In the genomic region with DNA sequence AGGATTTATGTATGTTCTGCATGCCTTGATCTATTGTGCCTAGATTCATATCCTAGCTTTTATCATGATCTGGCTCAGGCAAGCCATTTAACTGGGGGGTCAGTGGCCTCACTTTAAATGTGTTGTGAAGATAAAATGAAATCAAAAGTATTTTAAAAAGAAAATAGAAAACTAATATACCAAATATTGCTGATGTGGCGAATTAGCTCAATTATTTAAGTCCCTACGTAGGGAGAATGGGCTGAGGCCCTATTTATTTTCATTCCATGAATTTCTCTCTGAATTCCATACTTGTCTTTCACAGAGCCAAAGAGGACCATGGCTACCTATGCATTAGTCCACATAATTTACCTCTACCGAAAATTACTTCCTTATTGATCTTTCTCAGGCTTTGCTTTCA, we compare ENCODE assay signal across 8 cellular contexts. TPM values are rescaled to one million over a fixed set of nuclear protein-coding genes. Genes with fewer than 3 reads are reported as not detected.
DNase-seq lines count a peak whose midpoint lies in the region; ATAC-seq, FAIRE-seq and TF ChIP-seq lines count a peak whose summit lies in the region.

No MANE protein-coding gene starts in this region.

- CTCF ChIA-PET in HepG2 (lab: Yijun Ruan, JAX; ENCODE audit: low intra/inter-chr PET ratio, low total read pairs), result no interaction called here

- H3K4me3 ChIP-seq in cardiac muscle cell (peak overlapping the region; percentile 57), right atrium auricular region (no peak overlapping the region), adipocyte (ENCODE audit: low read length) (peak overlapping the region; percentile 91), HepG2 (replicated peaks in 1 of 3; ENCODE audit: insufficient read depth in 1 of 3, low read depth in 2 of 3, low read length in 3 of 3) (peak overlapping the region; percentile 68 to 83 (median 81); a peak in 5 of 6 replicates)

- peaks cover 11% of the 10 kb centered on the region for H3K9me3 Mint-ChIP-seq in type B pancreatic cell

- no peak for ATAC-seq in HepG2
- no peak for ATAC-seq in GM18870 (IDR thresholded peaks at IDR 0.05; ENCODE audit: unreplicated experiment)

- H3K9ac ChIP-seq in adipocyte (ENCODE audit: low read length) (peak overlapping the region; percentile 86), HepG2 (ENCODE audit: insufficient read depth, low read depth, low read length) (peak overlapping the region; percentile 77; the same call in 1 of the 2 replicates)

- DNase-seq in cardiac muscle cell (ENCODE audit: low read depth in 1 of 2, low spot score in 1 of 2) (no peak), right atrium auricular region (ENCODE audit: low spot score) (no peak), adipocyte (ENCODE audit: low read depth) (no peak), HepG2 (ENCODE audit: low spot score) (no peak), type B pancreatic cell (ENCODE audit: extremely low spot score, unreplicated experiment) (no peak), Kasumi-1 (lab: John Stamatoyannopoulos, UW) (no peak), HK-2 (ENCODE audit: unreplicated experiment) (no peak)

- no peak for TF ChIP-seq POLR2A in HepG2 (IDR thresholded peaks at IDR 0.05; ENCODE audit: insufficient read depth in 1 of 2, low read depth in 2 of 2, low read length in 2 of 2)

- peak overlapping the region; percentile 97 for H3K4me3 Mint-ChIP-seq in type B pancreatic cell

- no peaks in the 10 kb centered on the region for H3K36me3 ChIP-seq in cardiac muscle cell
- H3K36me3 ChIP-seq in right atrium auricular region, result no peaks in the 10 kb centered on the region
- no peaks in the 10 kb centered on the region for H3K36me3 ChIP-seq in adipocyte (ENCODE audit: control insufficient read depth, insufficient read depth, low read length, severe bottlenecking)
- H3K36me3 ChIP-seq in HepG2 (replicated peaks in 1 of 2; ENCODE audit: control insufficient read depth in 1 of 2, insufficient read depth in 2 of 2, low read length in 2 of 2), result no peaks in the 10 kb centered on the region

- H3K27me3 ChIP-seq in cardiac muscle cell (no peaks in the 10 kb centered on the region), right atrium auricular region (no peaks in the 10 kb centered on the region), adipocyte (replicated peaks; ENCODE audit: control insufficient read depth, insufficient read depth, low read length) (no peaks in the 10 kb centered on the region), HepG2 (ENCODE audit: control insufficient read depth in 1 of 2, insufficient read depth in 2 of 2, low read length in 2 of 2) (no peaks in the 10 kb centered on the region)

- TSS peak; percentile 44 for BruUV-seq in HepG2 (replicated peaks; lab: Mats Ljungman, UMichigan)

- WGBS in HepG2 (ENCODE audit: low lambda C conversion rate), result 32% methylated on average over 3 of the region's 3 CpGs

- peaks cover 18% of the 10 kb centered on the region for H3K4me1 ChIP-seq in cardiac muscle cell (ENCODE audit: low read depth)
- peaks cover 0 to 9% of the 10 kb centered on the region in 2 donors for H3K4me1 ChIP-seq in right atrium auricular region
- H3K4me1 ChIP-seq in adipocyte (ENCODE audit: control insufficient read depth, insufficient read depth, low read length), result peaks cover 15% of the 10 kb centered on the region
- H3K4me1 ChIP-seq in HepG2 (ENCODE audit: insufficient read depth, low read length), result peaks cover 42% of the 10 kb centered on the region

- no peak overlapping the region for H2AFZ ChIP-seq in HepG2 (ENCODE audit: low read length)

- TF ChIP-seq CTCF in cardiac muscle cell (IDR thresholded peaks at IDR 0.05; ENCODE audit: low read depth, low read length) (no peak), right atrium auricular region (IDR thresholded peaks at IDR 0.05) (no peak), HepG2 (CRISPR knock-in tag; IDR thresholded peaks at IDR 0.05) (no peak), type B pancreatic cell (conservative IDR thresholded peaks at IDR 0.05) (no peak)

- H3K4me2 ChIP-seq in HepG2 (ENCODE audit: low read depth, low read length), result peak overlapping the region; percentile 89

- intact Hi-C loops in HepG2 (cut with micrococcal nuclease; ENCODE audit: unreplicated experiment), result loop anchor here (5.0 kb wide), 1 partner anchor 910 kb away; a partner anchor contains a TSS

- TF ChIP-seq RAD21 in HepG2 (CRISPR knock-in tag; IDR thresholded peaks at IDR 0.05), result no peak

- H3K27ac ChIP-seq in cardiac muscle cell (no peak overlapping the region), right atrium auricular region (no peak overlapping the region), HepG2 (ENCODE audit: extremely low read length, insufficient read depth, low read length) (peak overlapping the region; percentile 94)

- in situ Hi-C loops in HepG2 (cut with HindIII; ENCODE audit: extremely low pct_ligation_motif_present, low pct_unique_long_range_greater_than_20kb), result no loop called here

- no peaks in the 10 kb centered on the region for H4K20me1 ChIP-seq in HepG2 (ENCODE audit: insufficient read depth, low read length)

- peaks cover 18% of the 10 kb centered on the region for H3K36me3 Mint-ChIP-seq in type B pancreatic cell

- peaks cover 20% of the 10 kb centered on the region for H3K79me2 ChIP-seq in HepG2 (ENCODE audit: insufficient read depth, low read length)

- H3K9me3 ChIP-seq in cardiac muscle cell (ENCODE audit: low read depth) (no peaks in the 10 kb centered on the region), right atrium auricular region (no peaks in the 10 kb centered on the region), adipocyte (ENCODE audit: control insufficient read depth, low read length) (no peaks in the 10 kb centered on the region), HepG2 (ENCODE audit: low read length) (no peaks in the 10 kb centered on the region)

- H3K27me3 Mint-ChIP-seq in type B pancreatic cell, result peaks cover 3% of the 10 kb centered on the region

- peaks cover 24% of the 10 kb centered on the region for H3K4me1 Mint-ChIP-seq in type B pancreatic cell (ENCODE audit: unreplicated experiment)

- H3K27ac Mint-ChIP-seq in type B pancreatic cell, result peak overlapping the region; percentile 78

- TF ChIP-seq EP300 in HepG2 (IDR thresholded peaks at IDR 0.05; ENCODE audit: low read depth in 2 of 2, low read length in 2 of 2), result no peak
- no peak for TF ChIP-seq EP300 in HepG2 (CRISPR knock-in tag; IDR thresholded peaks at IDR 0.05; ENCODE audit: borderline replicate concordance)

- FAIRE-seq in HepG2 (lab: Jason Lieb, UNC), result no peak

- POLR2A ChIA-PET in HepG2 (lab: Yijun Ruan, JAX), result interaction anchor here (1.1 to 3.4 kb wide), 2 partner anchors 56 to 62 kb away, joined by 4 to 39 read pairs; a partner anchor contains a TSS

RNA-seq across cellular contexts. Expression of a gene that starts 1.8 kb away (rescaled TPM):
- total RNA-seq in cardiac muscle cell (8.2 and 8.5 TPM in 2 replicates), right atrium auricular region (1 to 10 TPM; 1.9 to 3.3 TPM), HepG2 (2016; rRNA removed; fragmentation: Illumina TruSeq; extraction: Trizol) (4.1 and 5.7 TPM in 2 replicates), type B pancreatic cell (ENCODE audit: low replicate concordance) (3.9 and 6.2 TPM in 2 replicates)
- polyA plus RNA-seq in cardiac muscle cell (9.1 and 9.8 TPM in 2 replicates), HepG2 (2011; rRNA removed) (2.9 and 3.5 TPM in 2 replicates)
- total RNA-seq in HepG2 (2016; cell fraction: cytosol; rRNA removed; fragmentation: Illumina TruSeq; extraction: Trizol; ENCODE audit: low read depth), result 0.61 and 0.62 TPM in 2 replicates
- 4.1 and 6.2 TPM in 2 replicates for total RNA-seq in HepG2 (2016; cell fraction: insoluble cytoplasmic fraction; rRNA removed; fragmentation: Illumina TruSeq; extraction: Trizol)
- 2.3 and 2.9 TPM in 2 replicates for total RNA-seq in HepG2 (2016; cell fraction: membrane; rRNA removed; fragmentation: Illumina TruSeq; extraction: Trizol)
- 6.9 and 7.1 TPM in 2 replicates for total RNA-seq in HepG2 (2016; cell fraction: nucleus; rRNA removed; fragmentation: Illumina TruSeq; extraction: Trizol)
- polyA plus RNA-seq in HepG2 (2011; cell fraction: cytosol; rRNA removed), result 2.2 TPM in 2 replicates
- 4.5 and 5.5 TPM in 2 replicates for polyA plus RNA-seq in HepG2 (2011; cell fraction: nucleus; rRNA removed)
- 4.1 and 4.9 TPM in 2 replicates for polyA plus RNA-seq in HepG2 (2012)
- 0.18 and 0.37 TPM in 2 replicates for polyA plus RNA-seq in HepG2 (2016; cell fraction: cytosol; fragmentation: Illumina TruSeq; extraction: Trizol; ENCODE audit: low read depth)
- polyA plus RNA-seq in HepG2 (2016; cell fraction: insoluble cytoplasmic fraction; fragmentation: Illumina TruSeq; extraction: Trizol; ENCODE audit: low read depth), result 8.7 and 9.4 TPM in 2 replicates
- polyA plus RNA-seq in HepG2 (2016; cell fraction: membrane; fragmentation: Illumina TruSeq; extraction: Trizol; ENCODE audit: low read depth), result 1.6 TPM in 2 replicates
- polyA plus RNA-seq in HepG2 (2016; cell fraction: nucleus; fragmentation: Illumina TruSeq; extraction: Trizol; ENCODE audit: insufficient read depth, low read depth), result 9.2 and 10.1 TPM in 2 replicates
- polyA minus RNA-seq in HepG2 (2011; rRNA and poly(A)+ RNA removed; ENCODE audit: low replicate concordance), result 9.0 and 11.4 TPM in 2 replicates
- 4.6 and 5.1 TPM in 2 replicates for polyA minus RNA-seq in HepG2 (2011; cell fraction: cytosol; rRNA and poly(A)+ RNA removed)
- polyA minus RNA-seq in HepG2 (2011; cell fraction: nucleus; rRNA and poly(A)+ RNA removed), result 22.5 and 23.6 TPM in 2 replicates

RNA-seq across cellular contexts. Expression of a gene that starts 1.9 kb away (rescaled TPM):
- 0.53 and 0.95 TPM in 2 replicates for total RNA-seq in cardiac muscle cell
- 1.6 and 2.4 TPM in 2 replicates for polyA plus RNA-seq in cardiac muscle cell
- 1 to 10 TPM in 1 of 2 donors, under 1 TPM in 1; 0.85 to 1.6 TPM for total RNA-seq in right atrium auricular region
- total RNA-seq in HepG2 (2016; rRNA removed; fragmentation: Illumina TruSeq; extraction: Trizol), result 7.3 and 11.2 TPM in 2 replicates
- 5.8 and 8.9 TPM in 2 replicates for total RNA-seq in HepG2 (2016; cell fraction: cytosol; rRNA removed; fragmentation: Illumina TruSeq; extraction: Trizol; ENCODE audit: low read depth)
- 7.7 and 11.7 TPM in 2 replicates for total RNA-seq in HepG2 (2016; cell fraction: insoluble cytoplasmic fraction; rRNA removed; fragmentation: Illumina TruSeq; extraction: Trizol)
- total RNA-seq in HepG2 (2016; cell fraction: membrane; rRNA removed; fragmentation: Illumina TruSeq; extraction: Trizol), result 2.9 and 4.4 TPM in 2 replicates
- 6.5 and 7.3 TPM in 2 replicates for total RNA-seq in HepG2 (2016; cell fraction: nucleus; rRNA removed; fragmentation: Illumina TruSeq; extraction: Trizol)
- polyA plus RNA-seq in HepG2 (2011; rRNA removed), result 1.1 and 1.2 TPM in 2 replicates
- 2.2 and 2.5 TPM in 2 replicates for polyA plus RNA-seq in HepG2 (2011; cell fraction: cytosol; rRNA removed)
- 0.93 and 1.4 TPM in 2 replicates for polyA plus RNA-seq in HepG2 (2011; cell fraction: nucleus; rRNA removed)
- 1.6 and 2.6 TPM in 2 replicates for polyA plus RNA-seq in HepG2 (2012)
- polyA plus RNA-seq in HepG2 (2016; cell fraction: cytosol; fragmentation: Illumina TruSeq; extraction: Trizol; ENCODE audit: low read depth), result 1.1 and 1.2 TPM in 2 replicates
- polyA plus RNA-seq in HepG2 (2016; cell fraction: insoluble cytoplasmic fraction; fragmentation: Illumina TruSeq; extraction: Trizol; ENCODE audit: low read depth), result 9.9 and 10.9 TPM in 2 replicates
- polyA plus RNA-seq in HepG2 (2016; cell fraction: membrane; fragmentation: Illumina TruSeq; extraction: Trizol; ENCODE audit: low read depth), result 1.7 and 2.6 TPM in 2 replicates
- polyA plus RNA-seq in HepG2 (2016; cell fraction: nucleus; fragmentation: Illumina TruSeq; extraction: Trizol; ENCODE audit: insufficient read depth, low read depth), result 9.5 and 10.9 TPM in 2 replicates
- polyA minus RNA-seq in HepG2 (2011; rRNA and poly(A)+ RNA removed; ENCODE audit: low replicate concordance), result 1.1 and 1.9 TPM in 2 replicates
- 0.59 and 0.97 TPM in 2 replicates for polyA minus RNA-seq in HepG2 (2011; cell fraction: cytosol; rRNA and poly(A)+ RNA removed)
- polyA minus RNA-seq in HepG2 (2011; cell fraction: nucleus; rRNA and poly(A)+ RNA removed), result 1.2 and 1.5 TPM in 2 replicates
- 1.1 and 2.4 TPM in 2 replicates for total RNA-seq in type B pancreatic cell (ENCODE audit: low replicate concordance)

RNA-seq across cellular contexts. Expression of a gene that starts 56.6 kb away (rescaled TPM):
- total RNA-seq in cardiac muscle cell, result 9.0 and 11.1 TPM in 2 replicates
- polyA plus RNA-seq in cardiac muscle cell, result 10.9 and 16.7 TPM in 2 replicates
- total RNA-seq in right atrium auricular region, result 10 to 100 TPM; 18.2 to 18.5 TPM
- total RNA-seq in HepG2 (2016; rRNA removed; fragmentation: Illumina TruSeq; extraction: Trizol), result 13.8 and 22.2 TPM in 2 replicates
- total RNA-seq in HepG2 (2016; cell fraction: cytosol; rRNA removed; fragmentation: Illumina TruSeq; extraction: Trizol; ENCODE audit: low read depth), result 1.2 and 1.6 TPM in 2 replicates
- 14.2 and 20.5 TPM in 2 replicates for total RNA-seq in HepG2 (2016; cell fraction: insoluble cytoplasmic fraction; rRNA removed; fragmentation: Illumina TruSeq; extraction: Trizol)
- 6.5 and 8.4 TPM in 2 replicates for total RNA-seq in HepG2 (2016; cell fraction: membrane; rRNA removed; fragmentation: Illumina TruSeq; extraction: Trizol)
- 12.9 and 13.6 TPM in 2 replicates for total RNA-seq in HepG2 (2016; cell fraction: nucleus; rRNA removed; fragmentation: Illumina TruSeq; extraction: Trizol)
- polyA plus RNA-seq in HepG2 (2011; rRNA removed), result 6.3 and 9.1 TPM in 2 replicates
- 3.3 and 5.8 TPM in 2 replicates for polyA plus RNA-seq in HepG2 (2011; cell fraction: cytosol; rRNA removed)
- polyA plus RNA-seq in HepG2 (2011; cell fraction: nucleus; rRNA removed), result 2.4 and 3.9 TPM in 2 replicates
- 10.3 and 10.4 TPM in 2 replicates for polyA plus RNA-seq in HepG2 (2012)
- 0.70 and 0.91 TPM in 2 replicates for polyA plus RNA-seq in HepG2 (2016; cell fraction: cytosol; fragmentation: Illumina TruSeq; extraction: Trizol; ENCODE audit: low read depth)
- polyA plus RNA-seq in HepG2 (2016; cell fraction: insoluble cytoplasmic fraction; fragmentation: Illumina TruSeq; extraction: Trizol; ENCODE audit: low read depth), result 17.8 and 21.3 TPM in 2 replicates
- 3.1 and 4.0 TPM in 2 replicates for polyA plus RNA-seq in HepG2 (2016; cell fraction: membrane; fragmentation: Illumina TruSeq; extraction: Trizol; ENCODE audit: low read depth)
- polyA plus RNA-seq in HepG2 (2016; cell fraction: nucleus; fragmentation: Illumina TruSeq; extraction: Trizol; ENCODE audit: insufficient read depth, low read depth), result 14.8 and 16.7 TPM in 2 replicates
- 3.2 and 6.4 TPM in 2 replicates for polyA minus RNA-seq in HepG2 (2011; rRNA and poly(A)+ RNA removed; ENCODE audit: low replicate concordance)
- 11.1 and 12.9 TPM in 2 replicates for polyA minus RNA-seq in HepG2 (2011; cell fraction: cytosol; rRNA and poly(A)+ RNA removed)
- 15.7 and 16.6 TPM in 2 replicates for polyA minus RNA-seq in HepG2 (2011; cell fraction: nucleus; rRNA and poly(A)+ RNA removed)
- total RNA-seq in type B pancreatic cell (ENCODE audit: low replicate concordance), result 15.0 and 21.0 TPM in 2 replicates

Comparison
In these comparisons a context has a peak if more than half of its experiments do, and no peak if none do; other contexts are left out.
1. H3K4me3 ChIP-seq: peak in cardiac muscle cell (single experiment), adipocyte (single experiment) and HepG2 (3 of 3); none in right atrium auricular region (0 of 2).